In the genomic region with DNA sequence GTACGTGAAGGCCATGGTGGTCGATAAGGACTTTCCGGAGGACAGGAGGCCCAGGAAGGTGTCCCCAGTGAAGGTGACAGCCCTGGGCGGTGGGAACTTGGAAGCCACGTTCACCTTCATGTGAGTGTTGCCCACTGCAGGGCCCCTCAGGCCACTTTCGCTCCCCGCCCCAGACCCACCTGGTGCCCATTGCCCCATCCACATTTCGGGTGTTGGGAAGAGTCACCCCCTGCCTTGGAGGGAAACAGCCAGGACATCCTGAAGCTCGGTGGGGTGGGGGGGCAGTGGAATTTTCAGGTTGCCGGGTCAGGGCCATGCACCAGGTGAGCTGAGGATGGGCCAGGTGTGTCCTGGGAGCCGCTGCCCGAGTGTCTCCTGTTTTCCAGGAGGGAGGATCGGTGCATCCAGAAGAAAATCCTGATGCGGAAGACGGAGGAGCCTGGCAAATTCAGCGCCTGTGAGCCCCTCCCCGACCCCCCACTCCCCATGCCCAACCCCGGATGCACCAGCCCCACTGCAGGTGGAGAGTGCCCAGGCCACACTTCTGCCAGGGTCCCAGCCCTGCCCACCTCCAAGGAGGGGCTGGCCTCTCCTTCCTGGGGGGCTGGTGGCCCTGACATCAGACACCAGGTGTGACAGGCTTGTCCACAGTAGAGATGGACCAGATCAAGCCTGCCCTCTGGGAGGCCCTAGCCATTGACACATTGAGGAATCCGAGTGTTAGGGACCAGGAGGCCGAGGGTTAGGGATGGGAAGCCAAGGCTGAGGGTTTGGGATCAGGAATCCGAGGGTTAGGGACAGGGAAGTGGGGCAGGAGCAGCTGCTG, we compare ENCODE assay signal across 21 cellular contexts. TPM values are rescaled to one million over a fixed set of nuclear protein-coding genes. Genes with fewer than 3 reads are reported as not detected.
"Had no signal": no experiment of that assay in that cellular context is flagged by ENCODE, and none has a peak within 500 bp of the region (broad histone marks: within the 10 kb centered on the region; RNA-seq: fewer than 3 reads in every experiment).

No MANE protein-coding gene starts in this region.

RNA-seq across cellular contexts. Expression of a gene that starts 1.1 kb away (rescaled TPM):
- total RNA-seq: activated CD4-positive, alpha-beta memory T cell treated with anti-CD3 and anti-CD28 coated beads for 36 hours; activated CD4-positive, alpha-beta T cell treated with anti-CD3 and anti-CD28 coated beads for 36 hours; activated CD4-positive, alpha-beta T cell treated with anti-CD3 and anti-CD28 coated beads, Interleukin-2, amount 10 ng/mL, durations not matched to agents 24 days and 14 days; activated CD8-positive, alpha-beta memory T cell treated with anti-CD3 and anti-CD28 coated beads for 36 hours; activated CD8-positive, alpha-beta T cell treated with anti-CD3 and anti-CD28 coated beads, Interleukin-2, amount 10 ng/mL, durations not matched to agents 7 days and 5 days; activated naive CD4-positive, alpha-beta T cell treated with anti-CD3 and anti-CD28 coated beads for 36 hours; activated naive CD8-positive, alpha-beta T cell treated with anti-CD3 and anti-CD28 coated beads for 36 hours; activated T-helper 1 cell treated with anti-CD3 and anti-CD28 coated beads, Interleukin-12 subunit alpha, Interleukin-12 subunit beta, Interleukin-2, Interleukin-4 antibody, amounts not matched to agents 30 ng/mL and 10 ng/mL and 1 ng/mL, durations not matched to agents 14 hours and 24 hours and 36 hours; activated T-helper 2 cell treated with anti-CD3 and anti-CD28 coated beads, Interferon-gamma antibody, Interleukin-2, Interleukin-4, amounts not matched to agents 10 μg/mL and 5 μg/mL and 100 μg/mL, durations not matched to agents 14 hours and 24 hours and 36 hours; adrenal gland; aorta; body of pancreas; dermis microvascular lymphatic vessel endothelial cell; endothelial cell of umbilical vein; esophagus squamous epithelium; fibroblast of lung; fibroblast of villous mesenchyme; gastroesophageal sphincter; T-helper 1 cell treated with Interleukin-12 subunit alpha and Interleukin-12 subunit beta and Interleukin-4 antibody, amounts not matched to agents 30 ng/mL and 1 ng/mL, for 36 hours had no signal
- polyA plus RNA-seq: adrenal gland, aorta, endothelial cell of umbilical vein, esophagus, fibroblast of lung had no signal

RNA-seq across cellular contexts. Expression of a gene that starts 14.6 kb away (rescaled TPM):
- total RNA-seq: activated CD4-positive, alpha-beta memory T cell treated with anti-CD3 and anti-CD28 coated beads for 36 hours; activated CD4-positive, alpha-beta T cell treated with anti-CD3 and anti-CD28 coated beads for 36 hours; activated CD4-positive, alpha-beta T cell treated with anti-CD3 and anti-CD28 coated beads, Interleukin-2, amount 10 ng/mL, durations not matched to agents 24 days and 14 days; activated CD8-positive, alpha-beta memory T cell treated with anti-CD3 and anti-CD28 coated beads for 36 hours; activated CD8-positive, alpha-beta T cell treated with anti-CD3 and anti-CD28 coated beads, Interleukin-2, amount 10 ng/mL, durations not matched to agents 7 days and 5 days; activated naive CD4-positive, alpha-beta T cell treated with anti-CD3 and anti-CD28 coated beads for 36 hours; activated naive CD8-positive, alpha-beta T cell treated with anti-CD3 and anti-CD28 coated beads for 36 hours; activated T-helper 1 cell treated with anti-CD3 and anti-CD28 coated beads, Interleukin-12 subunit alpha, Interleukin-12 subunit beta, Interleukin-2, Interleukin-4 antibody, amounts not matched to agents 30 ng/mL and 10 ng/mL and 1 ng/mL, durations not matched to agents 14 hours and 24 hours and 36 hours; activated T-helper 2 cell treated with anti-CD3 and anti-CD28 coated beads, Interferon-gamma antibody, Interleukin-2, Interleukin-4, amounts not matched to agents 10 μg/mL and 5 μg/mL and 100 μg/mL, durations not matched to agents 14 hours and 24 hours and 36 hours; adrenal gland; aorta; body of pancreas; chondrocyte; dermis microvascular lymphatic vessel endothelial cell; endothelial cell of umbilical vein; esophagus squamous epithelium; fibroblast of lung; fibroblast of villous mesenchyme; gastroesophageal sphincter; T-helper 1 cell treated with Interleukin-12 subunit alpha and Interleukin-12 subunit beta and Interleukin-4 antibody, amounts not matched to agents 30 ng/mL and 1 ng/mL, for 36 hours had no signal
- polyA plus RNA-seq: adrenal gland, aorta, endothelial cell of umbilical vein, esophagus, fibroblast of lung had no signal

RNA-seq across cellular contexts. Expression of a gene that starts 25.8 kb away (rescaled TPM):
- total RNA-seq: activated CD4-positive, alpha-beta memory T cell treated with anti-CD3 and anti-CD28 coated beads for 36 hours; activated CD4-positive, alpha-beta T cell treated with anti-CD3 and anti-CD28 coated beads for 36 hours; activated CD4-positive, alpha-beta T cell treated with anti-CD3 and anti-CD28 coated beads, Interleukin-2, amount 10 ng/mL, durations not matched to agents 24 days and 14 days; activated CD8-positive, alpha-beta memory T cell treated with anti-CD3 and anti-CD28 coated beads for 36 hours; activated CD8-positive, alpha-beta T cell treated with anti-CD3 and anti-CD28 coated beads, Interleukin-2, amount 10 ng/mL, durations not matched to agents 7 days and 5 days; activated naive CD8-positive, alpha-beta T cell treated with anti-CD3 and anti-CD28 coated beads for 36 hours; activated T-helper 1 cell treated with anti-CD3 and anti-CD28 coated beads, Interleukin-12 subunit alpha, Interleukin-12 subunit beta, Interleukin-2, Interleukin-4 antibody, amounts not matched to agents 30 ng/mL and 10 ng/mL and 1 ng/mL, durations not matched to agents 14 hours and 24 hours and 36 hours; activated T-helper 2 cell treated with anti-CD3 and anti-CD28 coated beads, Interferon-gamma antibody, Interleukin-2, Interleukin-4, amounts not matched to agents 10 μg/mL and 5 μg/mL and 100 μg/mL, durations not matched to agents 14 hours and 24 hours and 36 hours; adrenal gland; body of pancreas; dermis microvascular lymphatic vessel endothelial cell; endothelial cell of umbilical vein; esophagus squamous epithelium; fibroblast of lung; fibroblast of villous mesenchyme; gastroesophageal sphincter; T-helper 1 cell treated with Interleukin-12 subunit alpha and Interleukin-12 subunit beta and Interleukin-4 antibody, amounts not matched to agents 30 ng/mL and 1 ng/mL, for 36 hours had no signal
- polyA plus RNA-seq: adrenal gland, aorta, endothelial cell of umbilical vein, esophagus, fibroblast of lung had no signal
